Comparison of ENCODE assay signal across 16 cellular contexts in the genomic region with DNA sequence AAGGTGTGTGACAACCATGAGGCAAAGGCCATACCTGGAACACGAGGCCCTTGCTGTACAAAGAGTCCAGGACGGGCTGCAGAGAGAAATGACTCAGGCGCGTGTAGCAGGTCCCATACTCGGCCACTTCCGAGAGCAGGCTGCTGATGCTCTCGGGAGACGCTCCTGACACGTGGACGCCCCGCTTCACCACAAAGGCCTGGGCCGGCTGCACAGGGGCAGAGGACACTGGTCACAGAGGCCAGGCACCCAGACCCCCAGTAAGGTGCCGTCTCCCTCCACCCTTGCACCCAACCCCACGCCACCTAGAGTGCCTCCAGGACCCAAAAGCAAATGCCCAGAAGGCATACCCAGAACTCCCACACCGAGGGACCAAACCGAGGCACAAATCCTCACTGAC. TPM values are rescaled to one million over a fixed set of nuclear protein-coding genes. Genes with fewer than 3 reads are reported as not detected.
A peak's percentile ranks its signal among the peaks of the same experiment; 100 is the strongest.
DNase-seq lines count a peak whose midpoint lies in the region; ATAC-seq and TF ChIP-seq lines count a peak whose summit lies in the region.
"Had no signal": no experiment of that assay in that cellular context is flagged by ENCODE, and none has a peak within 500 bp of the region (broad histone marks: within the 10 kb centered on the region; RNA-seq: fewer than 3 reads in every experiment).

No MANE protein-coding gene starts in this region.

- H3K27ac Mint-ChIP-seq in activated naive CD4-positive, alpha-beta T cell treated with anti-CD3 and anti-CD28 coated beads, Interleukin-2, amount 50 U/mL, for 72 hours = peak overlapping the region; percentile 8 to 55
- H3K27ac Mint-ChIP-seq in activated naive CD4-positive, alpha-beta T cell treated with anti-CD3 and anti-CD28 coated beads for 36 hours = no peak overlapping the region
- H3K27ac Mint-ChIP-seq in activated T-helper 17 cell treated with anti-CD3 and anti-CD28 coated beads, Interleukin-2, amount 50 U/mL, for 72 hours = peak overlapping the region; percentile 69
- H3K27ac Mint-ChIP-seq in neural crest cell (ENCODE audit: unreplicated experiment) = peak overlapping the region; percentile 75
- H3K27ac Mint-ChIP-seq in stimulated activated effector memory CD8-positive, alpha-beta T cell treated with anti-CD3 and anti-CD28 coated beads, Interleukin-12 subunit alpha, Interleukin-12 subunit beta, amount 100 ng/mL, for 72 hours = peak overlapping the region; percentile 85
- H3K27ac Mint-ChIP-seq: GM23338 had no signal

- H3K4me3 Mint-ChIP-seq in activated naive CD4-positive, alpha-beta T cell treated with anti-CD3 and anti-CD28 coated beads for 36 hours = no peak overlapping the region
- no peak overlapping the region for H3K4me3 Mint-ChIP-seq in activated T-helper 17 cell treated with anti-CD3 and anti-CD28 coated beads, Interleukin-2, amount 50 U/mL, for 72 hours
- no peak overlapping the region for H3K4me3 Mint-ChIP-seq in neural crest cell
- H3K4me3 Mint-ChIP-seq in stimulated activated effector memory CD8-positive, alpha-beta T cell treated with anti-CD3 and anti-CD28 coated beads, Interleukin-12 subunit alpha, Interleukin-12 subunit beta, amount 100 ng/mL, for 72 hours = no peak overlapping the region
- H3K4me3 Mint-ChIP-seq: CD4-positive, CD25-positive, alpha-beta regulatory T cell; GM23338 had no signal

- peaks cover 4% of the 10 kb centered on the region for H3K4me1 Mint-ChIP-seq in activated naive CD4-positive, alpha-beta T cell treated with anti-CD3 and anti-CD28 coated beads for 36 hours (ENCODE audit: low read depth)
- H3K4me1 Mint-ChIP-seq in activated T-helper 17 cell treated with anti-CD3 and anti-CD28 coated beads, Interleukin-2, amount 50 U/mL, for 72 hours = peaks cover 17% of the 10 kb centered on the region
- H3K4me1 Mint-ChIP-seq in neural crest cell = no peaks in the 10 kb centered on the region
- peaks cover 27% of the 10 kb centered on the region for H3K4me1 Mint-ChIP-seq in stimulated activated effector memory CD8-positive, alpha-beta T cell treated with anti-CD3 and anti-CD28 coated beads, Interleukin-12 subunit alpha, Interleukin-12 subunit beta, amount 100 ng/mL, for 72 hours
- H3K4me1 Mint-ChIP-seq: GM23338 had no signal

- no peaks in the 10 kb centered on the region for H3K27me3 Mint-ChIP-seq in activated naive CD4-positive, alpha-beta T cell treated with anti-CD3 and anti-CD28 coated beads for 36 hours (ENCODE audit: low read depth)
- H3K27me3 Mint-ChIP-seq in activated T-helper 17 cell treated with anti-CD3 and anti-CD28 coated beads, Interleukin-2, amount 50 U/mL, for 72 hours = no peaks in the 10 kb centered on the region
- no peaks in the 10 kb centered on the region for H3K27me3 Mint-ChIP-seq in neural crest cell (ENCODE audit: low read depth)
- H3K27me3 Mint-ChIP-seq: CD4-positive, CD25-positive, alpha-beta regulatory T cell; CD8-positive, alpha-beta memory T cell had no signal

- CTCF ChIA-PET in activated naive CD4-positive, alpha-beta T cell treated with anti-CD3 and anti-CD28 coated beads for 36 hours (lab: Charles Lee) = no interaction called here

- no peak for TF ChIP-seq CTCF in neural crest cell (conservative IDR thresholded peaks at IDR 0.05)

- intact Hi-C loops in activated naive CD4-positive, alpha-beta T cell treated with anti-CD3 and anti-CD28 coated beads for 36 hours (cut with micrococcal nuclease) = no loop called here

- H3K36me3 Mint-ChIP-seq in activated naive CD4-positive, alpha-beta T cell treated with anti-CD3 and anti-CD28 coated beads, Interleukin-2, amount 50 U/mL, for 72 hours = peaks cover 0 to 9% of the 10 kb centered on the region in 2 donors
- peaks cover 9% of the 10 kb centered on the region for H3K36me3 Mint-ChIP-seq in activated naive CD4-positive, alpha-beta T cell treated with anti-CD3 and anti-CD28 coated beads for 36 hours (ENCODE audit: low read depth)
- H3K36me3 Mint-ChIP-seq in activated T-helper 17 cell treated with anti-CD3 and anti-CD28 coated beads, Interleukin-2, amount 50 U/mL, for 72 hours (ENCODE audit: low read depth) = peaks cover 74% of the 10 kb centered on the region
- peaks cover 4% of the 10 kb centered on the region for H3K36me3 Mint-ChIP-seq in neural crest cell (ENCODE audit: low read depth)
- peaks cover 68% of the 10 kb centered on the region for H3K36me3 Mint-ChIP-seq in stimulated activated effector memory CD8-positive, alpha-beta T cell treated with anti-CD3 and anti-CD28 coated beads, Interleukin-12 subunit alpha, Interleukin-12 subunit beta, amount 100 ng/mL, for 72 hours

- DNase-seq in activated naive CD4-positive, alpha-beta T cell treated with anti-CD3 and anti-CD28 coated beads, Interleukin-2, amount 50 U/mL, for 72 hours (ENCODE audit: low spot score in 2 of 2) = no peak
- DNase-seq in activated naive CD4-positive, alpha-beta T cell treated with anti-CD3 and anti-CD28 coated beads for 36 hours = no peak
- DNase-seq in neural crest cell (ENCODE audit: low read depth, low spot score) (no peak), COLO668 (lab: John Stamatoyannopoulos, UW; ENCODE audit: unreplicated experiment) (no peak)
- DNase-seq in stimulated activated effector memory CD8-positive, alpha-beta T cell treated with anti-CD3 and anti-CD28 coated beads, Interleukin-12 subunit alpha, Interleukin-12 subunit beta, amount 100 ng/mL, for 72 hours (ENCODE audit: low spot score in 2 of 2) = no peak
- DNase-seq in activated CD8-positive, alpha-beta memory T cell treated with anti-CD3 and anti-CD28 coated beads for 24 hours = no peak
- DNase-seq in stimulated activated CD4-positive, alpha-beta T cell treated with anti-CD3 and anti-CD28 coated beads, Interleukin-12 subunit alpha, Interleukin-12 subunit beta, amount 100 ng/mL, for 4 hours = no peak
- DNase-seq: 8988T; C1 segment of cervical spinal cord; Caco-2; CD4-positive, CD25-positive, alpha-beta regulatory T cell; CD8-positive, alpha-beta memory T cell; H7; IMR-90 had no signal

- H3K9me3 Mint-ChIP-seq in activated naive CD4-positive, alpha-beta T cell treated with anti-CD3 and anti-CD28 coated beads, Interleukin-2, amount 50 U/mL, for 72 hours = no peaks in the 10 kb centered on the region
- no peaks in the 10 kb centered on the region for H3K9me3 Mint-ChIP-seq in activated naive CD4-positive, alpha-beta T cell treated with anti-CD3 and anti-CD28 coated beads for 36 hours
- no peaks in the 10 kb centered on the region for H3K9me3 Mint-ChIP-seq in activated T-helper 17 cell treated with anti-CD3 and anti-CD28 coated beads, Interleukin-2, amount 50 U/mL, for 72 hours
- no peaks in the 10 kb centered on the region for H3K9me3 Mint-ChIP-seq in neural crest cell
- no peaks in the 10 kb centered on the region for H3K9me3 Mint-ChIP-seq in stimulated activated effector memory CD8-positive, alpha-beta T cell treated with anti-CD3 and anti-CD28 coated beads, Interleukin-12 subunit alpha, Interleukin-12 subunit beta, amount 100 ng/mL, for 72 hours
- H3K9me3 Mint-ChIP-seq: CD4-positive, CD25-positive, alpha-beta regulatory T cell; CD8-positive, alpha-beta memory T cell had no signal

- ATAC-seq in activated naive CD4-positive, alpha-beta T cell treated with anti-CD3 and anti-CD28 coated beads, Interleukin-2, amount 50 U/mL, for 72 hours = no peak
- no peak for ATAC-seq in activated T-helper 17 cell treated with anti-CD3 and anti-CD28 coated beads, Interleukin-2, amount 50 U/mL, for 72 hours (replicated peaks)
- ATAC-seq in stimulated activated effector memory CD8-positive, alpha-beta T cell treated with anti-CD3 and anti-CD28 coated beads, Interleukin-12 subunit alpha, Interleukin-12 subunit beta, amount 100 ng/mL, for 72 hours = no peak
- ATAC-seq: GM23338 had no signal

RNA-seq across cellular contexts. Expression of a gene that starts 15.5 kb away (rescaled TPM):
- total RNA-seq in activated naive CD4-positive, alpha-beta T cell treated with anti-CD3 and anti-CD28 coated beads, Interleukin-2, amount 50 U/mL, for 72 hours = 10 to 100 TPM; 49.6 to 50.9 TPM
- total RNA-seq in activated naive CD4-positive, alpha-beta T cell treated with anti-CD3 and anti-CD28 coated beads for 36 hours = 10 to 100 TPM; 44.5 to 47.8 TPM
- total RNA-seq in activated T-helper 17 cell treated with anti-CD3 and anti-CD28 coated beads, Interleukin-2, amount 50 U/mL, for 72 hours = 10 to 100 TPM; 44.5 to 51.1 TPM
- 48.8 and 54.4 TPM in 2 replicates for total RNA-seq in neural crest cell

RNA-seq across cellular contexts. Expression of a gene that starts 21.7 kb away (rescaled TPM):
- 10 to 100 TPM; 43.7 to 67.3 TPM for total RNA-seq in activated naive CD4-positive, alpha-beta T cell treated with anti-CD3 and anti-CD28 coated beads, Interleukin-2, amount 50 U/mL, for 72 hours
- total RNA-seq in activated naive CD4-positive, alpha-beta T cell treated with anti-CD3 and anti-CD28 coated beads for 36 hours = 10 to 100 TPM; 35.4 to 38.0 TPM
- 10 to 100 TPM; 66.4 to 67.5 TPM for total RNA-seq in activated T-helper 17 cell treated with anti-CD3 and anti-CD28 coated beads, Interleukin-2, amount 50 U/mL, for 72 hours
- total RNA-seq in neural crest cell = 49.9 and 52.9 TPM in 2 replicates

RNA-seq across cellular contexts. Expression of a gene that starts 28.6 kb away (rescaled TPM):
- 10 to 100 TPM; 22.5 to 23.4 TPM for total RNA-seq in activated naive CD4-positive, alpha-beta T cell treated with anti-CD3 and anti-CD28 coated beads, Interleukin-2, amount 50 U/mL, for 72 hours
- total RNA-seq in activated naive CD4-positive, alpha-beta T cell treated with anti-CD3 and anti-CD28 coated beads for 36 hours = 10 to 100 TPM; 16.5 to 16.7 TPM
- 10 to 100 TPM; 16.5 to 26.7 TPM for total RNA-seq in activated T-helper 17 cell treated with anti-CD3 and anti-CD28 coated beads, Interleukin-2, amount 50 U/mL, for 72 hours
- total RNA-seq in neural crest cell = 24.3 and 24.5 TPM in 2 replicates

RNA-seq across cellular contexts. Expression of a gene that starts 32.1 kb away (rescaled TPM):
- 10 to 100 TPM in 1 of 2 donors, 1 to 10 TPM in 1; 7.1 to 14.2 TPM for total RNA-seq in activated naive CD4-positive, alpha-beta T cell treated with anti-CD3 and anti-CD28 coated beads, Interleukin-2, amount 50 U/mL, for 72 hours
- total RNA-seq in activated naive CD4-positive, alpha-beta T cell treated with anti-CD3 and anti-CD28 coated beads for 36 hours = 10 to 100 TPM; 12.3 to 12.4 TPM
- 10 to 100 TPM in 1 of 2 donors, 1 to 10 TPM in 1; 5.0 to 14.8 TPM for total RNA-seq in activated T-helper 17 cell treated with anti-CD3 and anti-CD28 coated beads, Interleukin-2, amount 50 U/mL, for 72 hours
- total RNA-seq in neural crest cell = 45.1 and 46.5 TPM in 2 replicates

RNA-seq across cellular contexts. Expression of a gene that starts 40.8 kb away (rescaled TPM):
- total RNA-seq in activated naive CD4-positive, alpha-beta T cell treated with anti-CD3 and anti-CD28 coated beads, Interleukin-2, amount 50 U/mL, for 72 hours = 10 to 100 TPM; 15.6 to 25.7 TPM
- total RNA-seq in activated naive CD4-positive, alpha-beta T cell treated with anti-CD3 and anti-CD28 coated beads for 36 hours = 10 to 100 TPM; 17.5 to 17.9 TPM
- total RNA-seq in activated T-helper 17 cell treated with anti-CD3 and anti-CD28 coated beads, Interleukin-2, amount 50 U/mL, for 72 hours = 10 to 100 TPM; 20.9 to 21.7 TPM
- 15.9 and 16.3 TPM in 2 replicates for total RNA-seq in neural crest cell
